ENCODE assay signal across 20 cellular contexts in genomic region chr12:27000962-27001361, GRCh38. TPM values are rescaled to one million over a fixed set of nuclear protein-coding genes. Genes with fewer than 3 reads are reported as not detected.
DNase-seq lines count a peak whose midpoint lies in the region; ATAC-seq, FAIRE-seq and TF ChIP-seq lines count a peak whose summit lies in the region.
"Had no signal": no experiment of that assay in that cellular context is flagged by ENCODE, and none has a peak within 500 bp of the region (broad histone marks: within the 10 kb centered on the region; RNA-seq: fewer than 3 reads in every experiment).

No MANE protein-coding gene starts in this region.

- BruUV-seq in endothelial cell of umbilical vein (replicated peaks; lab: Mats Ljungman, UMichigan), result no TSS peak
- BruUV-seq in Calu3 (replicated peaks; lab: Mats Ljungman, UMichigan), result no TSS peak

- H3K4me3 Mint-ChIP-seq in T-helper 2 cell treated with Interferon-gamma antibody and Interleukin-4, amounts not matched to agents 5 μg/mL and 100 μg/mL, for 36 hours, result no peak overlapping the region
- H3K4me3 Mint-ChIP-seq in CD14-positive monocyte (no peak overlapping the region), Calu3 (ENCODE audit: low read depth, unreplicated experiment) (no peak overlapping the region)
- H3K4me3 Mint-ChIP-seq in CD4-positive, alpha-beta T cell, result no peak overlapping the region

- H3K4me1 ChIP-seq in endothelial cell of umbilical vein (ENCODE audit: control insufficient read depth, extremely low read depth, insufficient read depth, low read length), result peaks cover 15% of the 10 kb centered on the region

- DNase-seq in T-helper 2 cell treated with Interferon-gamma antibody and Interleukin-4, amounts not matched to agents 5 μg/mL and 100 μg/mL, for 36 hours (ENCODE audit: low spot score), result no peak
- DNase-seq in T-helper 2 cell (no peak), CD14-positive monocyte (ENCODE audit: low spot score) (no peak), NB4 (ENCODE audit: low read depth) (peak; percentile 67), endothelial cell of umbilical vein (ENCODE audit: low read depth, low spot score) (peak; percentile 37), Calu3 (no peak), caudate nucleus (lab: John Stamatoyannopoulos, UW) (no peak)
- DNase-seq in CD4-positive, alpha-beta T cell, result no peak
- DNase-seq: DMS79, GM23248, NCI-H187 treated with DMSO at 0.1 percent for 48 hours, NCI-H2171 treated with DMSO at 0.1 percent for 48 hours, NCI-H510A, NCI-H82, SHP77 had no signal

- no peaks in the 10 kb centered on the region for H3K9me3 ChIP-seq in endothelial cell of umbilical vein (replicated peaks; ENCODE audit: control insufficient read depth, insufficient read depth, low read length)
- no peaks in the 10 kb centered on the region for H3K9me3 ChIP-seq in CD4-positive, alpha-beta T cell (ENCODE audit: control insufficient read depth, low read length)

- peaks cover 3% of the 10 kb centered on the region for H4K20me1 ChIP-seq in endothelial cell of umbilical vein (replicated peaks; ENCODE audit: control insufficient read depth, extremely low read depth, insufficient read depth, low read length)

- H3K27me3 ChIP-seq in endothelial cell of umbilical vein (ENCODE audit: control insufficient read depth in 2 of 2, insufficient read depth in 2 of 2, low read length in 2 of 2), result no peaks in the 10 kb centered on the region
- no peaks in the 10 kb centered on the region for H3K27me3 ChIP-seq in CD4-positive, alpha-beta T cell (ENCODE audit: control insufficient read depth, insufficient read depth, low read length)

- FAIRE-seq in endothelial cell of umbilical vein (lab: Jason Lieb, UNC), result no peak
- FAIRE-seq: G401.6, RCC 7860 had no signal

- H3K79me2 ChIP-seq in endothelial cell of umbilical vein (ENCODE audit: control insufficient read depth, insufficient read depth, low read length), result no peaks in the 10 kb centered on the region

- H2AFZ ChIP-seq in endothelial cell of umbilical vein (ENCODE audit: low read depth, low read length), result no peak overlapping the region
- H2AFZ ChIP-seq: GM23248 had no signal

- intact Hi-C loops in CD14-positive monocyte (cut with micrococcal nuclease) (no loop called here), endothelial cell of umbilical vein (cut with micrococcal nuclease) (no loop called here), Calu3 (cut with micrococcal nuclease; ENCODE audit: unreplicated experiment) (no loop called here)
- intact Hi-C loops in CD4-positive, alpha-beta T cell (cut with DNase I, micrococcal nuclease), result no loop called here

- CTCF ChIA-PET in endothelial cell of umbilical vein (lab: Charles Lee) (interaction anchor here (0.8 to 2.3 kb wide), 6 partner anchors 10 to 555 kb away, joined by 3 to 25 read pairs (median 3); partner anchors contain the start of genes MED21 and TM7SF3), Calu3 (lab: Charles Lee) (no interaction called here)
- CTCF ChIA-PET in CD4-positive, alpha-beta T cell (lab: Charles Lee), result interaction anchor here (1.6 kb wide), 2 partner anchors 13 to 19 kb away, joined by 4 to 5 read pairs; partner anchors contain the start of gene TM7SF3

- H3K36me3 ChIP-seq in endothelial cell of umbilical vein (ENCODE audit: control insufficient read depth in 2 of 2, extremely low read depth in 1 of 2, insufficient read depth in 2 of 2, low read length in 2 of 2), result no peaks in the 10 kb centered on the region

- H3K9me1 ChIP-seq in endothelial cell of umbilical vein (replicated peaks; ENCODE audit: control insufficient read depth, extremely low read depth, insufficient read depth, low read length), result no peaks in the 10 kb centered on the region

- peak overlapping the region; percentile 28 for H3K27ac Mint-ChIP-seq in T-helper 2 cell treated with Interferon-gamma antibody and Interleukin-4, amounts not matched to agents 5 μg/mL and 100 μg/mL, for 36 hours
- H3K27ac Mint-ChIP-seq in CD14-positive monocyte, result peak overlapping the region; percentile 18 to 92 (median 78)
- no peak overlapping the region for H3K27ac Mint-ChIP-seq in Calu3 (ENCODE audit: unreplicated experiment)
- H3K27ac Mint-ChIP-seq in CD4-positive, alpha-beta T cell, result no peak overlapping the region

- peak overlapping the region; percentile 7 for H3K4me2 ChIP-seq in endothelial cell of umbilical vein (ENCODE audit: insufficient read depth, low read length)

- H3K36me3 Mint-ChIP-seq in T-helper 2 cell treated with Interferon-gamma antibody and Interleukin-4, amounts not matched to agents 5 μg/mL and 100 μg/mL, for 36 hours (ENCODE audit: low read depth), result peaks cover 32% of the 10 kb centered on the region
- H3K36me3 Mint-ChIP-seq in CD14-positive monocyte, result peaks cover 17 to 19% of the 10 kb centered on the region in 2 donors
- peaks cover 5% of the 10 kb centered on the region for H3K36me3 Mint-ChIP-seq in Calu3 (ENCODE audit: insufficient read depth, unreplicated experiment)
- H3K36me3 Mint-ChIP-seq in CD4-positive, alpha-beta T cell (ENCODE audit: low read depth), result peaks cover 62% of the 10 kb centered on the region

- TF ChIP-seq POLR2A in NB4 (IDR thresholded peaks at IDR 0.05; ENCODE audit: extremely low read depth, insufficient read length) (no peak), endothelial cell of umbilical vein (IDR thresholded peaks at IDR 0.05; ENCODE audit: low read depth, low read length) (no peak)

- dilution Hi-C loops in endothelial cell of umbilical vein (cut with MboI; ENCODE audit: extremely low pct_ligation_motif_present, low sequenced_read_pairs), result no loop called here

- no peaks in the 10 kb centered on the region for H3K9me3 Mint-ChIP-seq in T-helper 2 cell treated with Interferon-gamma antibody and Interleukin-4, amounts not matched to agents 5 μg/mL and 100 μg/mL, for 36 hours
- H3K9me3 Mint-ChIP-seq in CD14-positive monocyte (peaks cover 0 to 4% (median 0%) of the 10 kb centered on the region in 7 donors), Calu3 (ENCODE audit: low read depth, unreplicated experiment) (no peaks in the 10 kb centered on the region)
- no peaks in the 10 kb centered on the region for H3K9me3 Mint-ChIP-seq in CD4-positive, alpha-beta T cell

- no peak for ATAC-seq in CD4-positive, alpha-beta T cell (ENCODE audit: poor library complexity)
- ATAC-seq: HCT116 had no signal

- H3K27me3 Mint-ChIP-seq in T-helper 2 cell treated with Interferon-gamma antibody and Interleukin-4, amounts not matched to agents 5 μg/mL and 100 μg/mL, for 36 hours (ENCODE audit: low read depth), result no peaks in the 10 kb centered on the region
- H3K27me3 Mint-ChIP-seq in CD14-positive monocyte (ENCODE audit: low read depth in 3 of 3) (peaks cover 0 to 2% (median 0%) of the 10 kb centered on the region in 3 donors), Calu3 (ENCODE audit: unreplicated experiment) (no peaks in the 10 kb centered on the region)
- H3K27me3 Mint-ChIP-seq in CD4-positive, alpha-beta T cell, result no peaks in the 10 kb centered on the region

- H3K9ac ChIP-seq in endothelial cell of umbilical vein (replicated peaks; ENCODE audit: extremely low read depth, insufficient read depth, low read length), result no peak overlapping the region
- H3K9ac ChIP-seq: GM23248 had no signal

- H3K4me1 Mint-ChIP-seq in T-helper 2 cell treated with Interferon-gamma antibody and Interleukin-4, amounts not matched to agents 5 μg/mL and 100 μg/mL, for 36 hours (ENCODE audit: low read depth), result peaks cover 30% of the 10 kb centered on the region
- peaks cover 66% of the 10 kb centered on the region for H3K4me1 Mint-ChIP-seq in CD14-positive monocyte
- H3K4me1 Mint-ChIP-seq in Calu3 (ENCODE audit: low read depth, unreplicated experiment), result no peaks in the 10 kb centered on the region
- H3K4me1 Mint-ChIP-seq in CD4-positive, alpha-beta T cell (ENCODE audit: low read depth), result peaks cover 33% of the 10 kb centered on the region

- H3K4me3 ChIP-seq in NB4 (ENCODE audit: low read depth, low read length) (no peak overlapping the region), endothelial cell of umbilical vein (replicated peaks in 1 of 3; ENCODE audit: insufficient read depth in 1 of 3, low read depth in 1 of 3, low read length in 3 of 3) (no peak overlapping the region)
- H3K4me3 ChIP-seq: GM23248 had no signal

- no peak for TF ChIP-seq CTCF in CD14-positive monocyte (IDR thresholded peaks at IDR 0.05)
- no peak for TF ChIP-seq CTCF in NB4 (IDR thresholded peaks at IDR 0.05; ENCODE audit: low read depth, low read length)
- TF ChIP-seq CTCF in endothelial cell of umbilical vein (IDR thresholded peaks at IDR 0.05; ENCODE audit: extremely low read depth in 1 of 2, insufficient read depth in 1 of 2, low read depth in 1 of 2, low read length in 2 of 2), result no peak
- TF ChIP-seq CTCF in Calu3 (IDR thresholded peaks at IDR 0.05; ENCODE audit: unreplicated experiment), result no peak
- TF ChIP-seq CTCF in CD4-positive, alpha-beta T cell (IDR thresholded peaks at IDR 0.05), result no peak

- POLR2A ChIA-PET in endothelial cell of umbilical vein (lab: Charles Lee), result no interaction called here
- POLR2A ChIA-PET in CD4-positive, alpha-beta T cell (lab: Charles Lee), result no interaction called here

- H3K27ac ChIP-seq in endothelial cell of umbilical vein (ENCODE audit: insufficient read depth, low read depth, low read length) (no peak overlapping the region), caudate nucleus (ENCODE audit: low read depth, low read length) (no peak overlapping the region)
- no peak overlapping the region for H3K27ac ChIP-seq in CD4-positive, alpha-beta T cell (ENCODE audit: low read depth, low read length)
- H3K27ac ChIP-seq: 22Rv1, C4-2B, GM23248 had no signal

RNA-seq across cellular contexts. Expression of gene TM7SF3, which starts 13.2 kb away (rescaled TPM):
- polyA plus RNA-seq in CD14-positive monocyte, result 10 to 100 TPM; 71.7 to 85.9 TPM
- 51.0 and 54.8 TPM in 2 replicates for total RNA-seq in endothelial cell of umbilical vein
- 58.9 and 70.7 TPM in 2 replicates for polyA plus RNA-seq in endothelial cell of umbilical vein
- polyA plus RNA-seq in endothelial cell of umbilical vein (2011; cell fraction: cytosol; rRNA removed), result 48.3 and 57.4 TPM in 2 replicates
- 56.8 and 66.5 TPM in 2 replicates for polyA plus RNA-seq in endothelial cell of umbilical vein (2011; cell fraction: nucleus; rRNA removed)
- polyA plus RNA-seq in endothelial cell of umbilical vein (2012), result 66.3 and 80.4 TPM in 2 replicates
- polyA minus RNA-seq in endothelial cell of umbilical vein, result 223 and 252 TPM in 2 replicates
- polyA minus RNA-seq in endothelial cell of umbilical vein (2011; cell fraction: cytosol; rRNA and poly(A)+ RNA removed), result 66.8 TPM
- polyA minus RNA-seq in endothelial cell of umbilical vein (2011; cell fraction: nucleus; rRNA and poly(A)+ RNA removed), result 37.4 and 79.1 TPM in 2 replicates
- total RNA-seq in Calu3 (2022), result 62.1 and 70.0 TPM in 2 replicates
- total RNA-seq in CD4-positive, alpha-beta T cell, result 1 to 10 TPM; 8.3 to 9.5 TPM

RNA-seq across cellular contexts. Expression of gene MED21, which starts 21.4 kb away (rescaled TPM):
- 10 to 100 TPM; 11.0 to 11.2 TPM for polyA plus RNA-seq in CD14-positive monocyte
- 43.5 and 45.4 TPM in 2 replicates for total RNA-seq in endothelial cell of umbilical vein
- polyA plus RNA-seq in endothelial cell of umbilical vein, result 20.1 and 25.2 TPM in 2 replicates
- 24.6 and 24.7 TPM in 2 replicates for polyA plus RNA-seq in endothelial cell of umbilical vein (2011; cell fraction: cytosol; rRNA removed)
- 24.2 and 27.3 TPM in 2 replicates for polyA plus RNA-seq in endothelial cell of umbilical vein (2011; cell fraction: nucleus; rRNA removed)
- 52.5 and 55.1 TPM in 2 replicates for polyA plus RNA-seq in endothelial cell of umbilical vein (2012)
- 51.8 and 63.4 TPM in 2 replicates for polyA minus RNA-seq in endothelial cell of umbilical vein
- polyA minus RNA-seq in endothelial cell of umbilical vein (2011; cell fraction: cytosol; rRNA and poly(A)+ RNA removed), result 18.7 TPM
- polyA minus RNA-seq in endothelial cell of umbilical vein (2011; cell fraction: nucleus; rRNA and poly(A)+ RNA removed), result 37.9 and 45.1 TPM in 2 replicates
- total RNA-seq in Calu3 (2022), result 41.6 and 44.3 TPM in 2 replicates
- 100 to 1,000 TPM; 103 to 107 TPM for total RNA-seq in CD4-positive, alpha-beta T cell

Comparison
In these comparisons a context has a peak if more than half of its experiments do, and no peak if none do; other contexts are left out.
1. DNase-seq: peak in NB4 (single experiment) and endothelial cell of umbilical vein (single experiment); none in T-helper 2 cell treated with Interferon-gamma antibody and Interleukin-4, amounts not matched to agents 5 μg/mL and 100 μg/mL, for 36 hours (single experiment), T-helper 2 cell (0 of 5), CD14-positive monocyte (single experiment), Calu3 (single experiment), CD4-positive, alpha-beta T cell (0 of 10) and caudate nucleus (0 of 61).
2. H3K27ac Mint-ChIP-seq: peak in T-helper 2 cell treated with Interferon-gamma antibody and Interleukin-4, amounts not matched to agents 5 μg/mL and 100 μg/mL, for 36 hours (single experiment) and CD14-positive monocyte (7 of 7); none in Calu3 (single experiment) and CD4-positive, alpha-beta T cell (single experiment).